In genomic region chrX:152405561-152405960, GRCh38 we compare ENCODE assay signal across 30 cellular contexts. TPM values are rescaled to one million over a fixed set of nuclear protein-coding genes. Genes with fewer than 3 reads are reported as not detected.
"Had no signal": no experiment of that assay in that cellular context is flagged by ENCODE, and none has a peak within 500 bp of the region (broad histone marks: within the 10 kb centered on the region; RNA-seq: fewer than 3 reads in every experiment).

No MANE protein-coding gene starts in this region.

- H3K36me3 ChIP-seq: cardiac muscle cell, heart right ventricle, neural progenitor cell, tibial nerve had no signal

- H3K9me3 ChIP-seq: heart right ventricle, tibial nerve had no signal

- H3K9me3 Mint-ChIP-seq: activated naive CD8-positive, alpha-beta T cell treated with anti-CD3 and anti-CD28 coated beads for 36 hours; activated T-cell treated with anti-CD3 and anti-CD28 coated beads, Interleukin-2, amount 50 U/mL, for 4 hours; activated T-helper 2 cell treated with anti-CD3 and anti-CD28 coated beads, Interferon-gamma antibody, Interleukin-2, Interleukin-4, amounts not matched to agents 10 μg/mL and 5 μg/mL and 100 μg/mL, durations not matched to agents 14 hours and 24 hours and 36 hours; dendritic cell treated with granulocyte-macrophage colony-stimulating factor and Interleukin-4, amounts not matched to agents 40 ng/mL and 50 ng/mL, for 4 days; naive thymus-derived CD8-positive, alpha-beta T cell; neural progenitor cell; stimulated activated naive CD8-positive, alpha-beta T cell treated with anti-CD3 and anti-CD28 coated beads, Interleukin-15, amount 100 ng/mL, for 72 hours had no signal

- H3K4me3 Mint-ChIP-seq: activated naive CD8-positive, alpha-beta T cell treated with anti-CD3 and anti-CD28 coated beads for 36 hours; activated T-cell treated with anti-CD3 and anti-CD28 coated beads, Interleukin-2, amount 50 U/mL, for 4 hours; dendritic cell treated with granulocyte-macrophage colony-stimulating factor and Interleukin-4, amounts not matched to agents 40 ng/mL and 50 ng/mL, for 4 days; mesothelial cell of epicardium; naive thymus-derived CD8-positive, alpha-beta T cell; neural progenitor cell; stimulated activated effector memory CD8-positive, alpha-beta T cell treated with anti-CD3 and anti-CD28 coated beads, Interleukin-12 subunit alpha, Interleukin-12 subunit beta, amount 100 ng/mL, for 72 hours; stimulated activated naive CD8-positive, alpha-beta T cell treated with anti-CD3 and anti-CD28 coated beads, Interleukin-15, amount 100 ng/mL, for 72 hours had no signal

- ATAC-seq: activated T-cell treated with anti-CD3 and anti-CD28 coated beads, Interleukin-2, amount 50 U/mL, for 4 hours; heart right ventricle; naive thymus-derived CD8-positive, alpha-beta T cell; sciatic nerve; stimulated activated effector memory CD8-positive, alpha-beta T cell treated with anti-CD3 and anti-CD28 coated beads, Interleukin-12 subunit alpha, Interleukin-12 subunit beta, amount 100 ng/mL, for 72 hours; stimulated activated naive CD8-positive, alpha-beta T cell treated with anti-CD3 and anti-CD28 coated beads, Interleukin-15, amount 100 ng/mL, for 72 hours had no signal

- H3K27me3 Mint-ChIP-seq: activated naive CD8-positive, alpha-beta T cell treated with anti-CD3 and anti-CD28 coated beads for 36 hours; dendritic cell treated with granulocyte-macrophage colony-stimulating factor and Interleukin-4, amounts not matched to agents 40 ng/mL and 50 ng/mL, for 4 days; stimulated activated naive CD8-positive, alpha-beta T cell treated with anti-CD3 and anti-CD28 coated beads, Interleukin-15, amount 100 ng/mL, for 72 hours had no signal

- H3K27ac Mint-ChIP-seq: activated naive CD8-positive, alpha-beta T cell treated with anti-CD3 and anti-CD28 coated beads for 36 hours; activated T-helper 2 cell treated with anti-CD3 and anti-CD28 coated beads, Interferon-gamma antibody, Interleukin-2, Interleukin-4, amounts not matched to agents 10 μg/mL and 5 μg/mL and 100 μg/mL, durations not matched to agents 14 hours and 24 hours and 36 hours; dendritic cell treated with granulocyte-macrophage colony-stimulating factor and Interleukin-4, amounts not matched to agents 40 ng/mL and 50 ng/mL, for 4 days; mesothelial cell of epicardium; naive thymus-derived CD8-positive, alpha-beta T cell; neural progenitor cell; stimulated activated effector memory CD8-positive, alpha-beta T cell treated with anti-CD3 and anti-CD28 coated beads, Interleukin-12 subunit alpha, Interleukin-12 subunit beta, amount 100 ng/mL, for 72 hours; stimulated activated naive CD8-positive, alpha-beta T cell treated with anti-CD3 and anti-CD28 coated beads, Interleukin-15, amount 100 ng/mL, for 72 hours had no signal

- H3K4me2 ChIP-seq: neural progenitor cell had no signal

- H3K27ac ChIP-seq: cardiac muscle cell, heart right ventricle, neural progenitor cell, tibial nerve had no signal

- H3K4me1 Mint-ChIP-seq: activated naive CD8-positive, alpha-beta T cell treated with anti-CD3 and anti-CD28 coated beads for 36 hours; mesothelial cell of epicardium; naive thymus-derived CD8-positive, alpha-beta T cell; neural progenitor cell; stimulated activated effector memory CD8-positive, alpha-beta T cell treated with anti-CD3 and anti-CD28 coated beads, Interleukin-12 subunit alpha, Interleukin-12 subunit beta, amount 100 ng/mL, for 72 hours; stimulated activated naive CD8-positive, alpha-beta T cell treated with anti-CD3 and anti-CD28 coated beads, Interleukin-15, amount 100 ng/mL, for 72 hours had no signal

- DNase-seq: activated CD4-positive, alpha-beta T cell treated with anti-CD3 and anti-CD28 coated beads for 4 hours; activated CD4-positive, alpha-beta T cell treated with anti-CD3 and anti-CD28 coated beads, Interleukin-2, amount 50 U/mL, for 48 hours; activated CD4-positive, CD25-positive, alpha-beta regulatory T cell; activated CD8-positive, alpha-beta memory T cell treated with anti-CD3 and anti-CD28 coated beads, Interleukin-2, amount 50 U/mL, for 48 hours; activated naive CD4-positive, alpha-beta T cell; activated naive CD8-positive, alpha-beta T cell treated with anti-CD3 and anti-CD28 coated beads for 36 hours; activated T-cell treated with anti-CD3 and anti-CD28 coated beads, Interleukin-2, amount 50 U/mL, for 4 hours; effector CD4-positive, alpha-beta T cell; erythroblast; foreskin fibroblast; heart right ventricle; kidney; naive thymus-derived CD8-positive, alpha-beta T cell; posterior cingulate gyrus; small intestine; stimulated activated CD4-positive, alpha-beta T cell treated with anti-CD3 and anti-CD28 coated beads, Interleukin-2, amount 100 ng/mL, for 24 hours; stimulated activated naive CD8-positive, alpha-beta T cell treated with anti-CD3 and anti-CD28 coated beads, Interleukin-15, amount 100 ng/mL, for 72 hours had no signal

- H3K4me3 ChIP-seq: cardiac muscle cell, heart right ventricle, lung, neural progenitor cell, tibial nerve had no signal

- H3K4me1 ChIP-seq: heart right ventricle, neural progenitor cell, tibial nerve had no signal

- FAIRE-seq: kidney, small intestine had no signal

- H3K36me3 Mint-ChIP-seq: activated naive CD8-positive, alpha-beta T cell treated with anti-CD3 and anti-CD28 coated beads for 36 hours; mesothelial cell of epicardium; naive thymus-derived CD8-positive, alpha-beta T cell; neural progenitor cell; stimulated activated effector memory CD8-positive, alpha-beta T cell treated with anti-CD3 and anti-CD28 coated beads, Interleukin-12 subunit alpha, Interleukin-12 subunit beta, amount 100 ng/mL, for 72 hours had no signal

- H3K27me3 ChIP-seq: cardiac muscle cell, neural progenitor cell, tibial nerve had no signal

- H2AFZ ChIP-seq: neural progenitor cell had no signal

RNA-seq across cellular contexts. Expression of gene GABRA3, which starts 45.6 kb away (rescaled TPM):
- total RNA-seq: activated CD8-positive, alpha-beta memory T cell treated with anti-CD3 and anti-CD28 coated beads for 36 hours; activated naive CD8-positive, alpha-beta T cell treated with anti-CD3 and anti-CD28 coated beads for 36 hours; activated T-cell treated with anti-CD3 and anti-CD28 coated beads, Interleukin-2, amount 50 U/mL, for 4 hours; activated T-helper 2 cell treated with anti-CD3 and anti-CD28 coated beads, Interferon-gamma antibody, Interleukin-2, Interleukin-4, amounts not matched to agents 10 μg/mL and 5 μg/mL and 100 μg/mL, durations not matched to agents 14 hours and 24 hours and 36 hours; cardiac muscle cell; fibroblast of lung; kidney; lung; naive thymus-derived CD8-positive, alpha-beta T cell; omental fat pad; tibial nerve had no signal
- polyA plus RNA-seq: cardiac muscle cell; fibroblast of lung; heart right ventricle; lung; naive thymus-derived CD8-positive, alpha-beta T cell; urinary bladder had no signal
